In the genomic region with DNA sequence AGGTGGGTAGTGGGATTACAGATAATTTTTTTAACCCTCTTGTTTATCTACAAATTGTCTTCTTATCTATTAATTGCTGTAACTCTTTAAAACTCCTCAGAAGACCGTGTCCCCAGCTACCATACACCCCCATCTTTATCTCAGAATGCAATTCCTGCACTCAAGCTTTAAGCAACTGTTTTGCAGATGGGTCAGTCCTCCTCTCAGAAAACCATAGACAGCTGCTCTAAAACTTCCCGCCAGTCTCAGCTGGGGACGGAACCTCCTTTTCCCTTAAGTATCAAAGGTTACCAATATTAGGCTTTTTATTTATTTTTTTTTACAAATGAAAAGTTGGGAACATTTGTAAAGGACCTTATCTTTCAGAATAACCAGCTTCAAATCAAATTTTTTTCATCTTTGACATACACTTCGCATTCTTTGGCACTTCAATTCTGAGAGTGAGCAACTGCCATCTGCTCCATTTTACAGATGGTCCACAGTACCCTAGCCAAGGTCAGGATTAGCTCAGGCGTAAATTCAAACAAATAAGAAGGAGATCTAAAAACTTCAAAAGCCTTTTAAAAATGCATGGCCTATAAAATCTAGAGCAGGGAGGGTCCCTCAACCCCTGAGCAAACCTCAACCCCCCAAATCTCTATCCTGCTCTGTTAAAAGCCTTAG, we compare ENCODE assay signal across 8 cellular contexts. TPM values are rescaled to one million over a fixed set of nuclear protein-coding genes. Genes with fewer than 3 reads are reported as not detected.
A peak's percentile ranks its signal among the peaks of the same experiment; 100 is the strongest.
DNase-seq lines count a peak whose midpoint lies in the region; ATAC-seq and TF ChIP-seq lines count a peak whose summit lies in the region.

No MANE protein-coding gene starts in this region.

- H3K27ac ChIP-seq in CD8-positive, alpha-beta memory T cell (ENCODE audit: low read depth, low read length) = no peak overlapping the region
- H3K27ac ChIP-seq in OCI-LY3 (ENCODE audit: low read length) (peak overlapping the region; percentile 96), parathyroid adenoma (no peak overlapping the region)

- ATAC-seq in HG03108 (IDR thresholded peaks at IDR 0.05; ENCODE audit: unreplicated experiment) = no peak

- H3K4me1 ChIP-seq in CD8-positive, alpha-beta memory T cell (ENCODE audit: insufficient read depth, low read length) = peaks cover 11% of the 10 kb centered on the region
- H3K4me1 ChIP-seq in OCI-LY3 (ENCODE audit: low read length) = peaks cover 56% of the 10 kb centered on the region
- H3K4me1 ChIP-seq in parathyroid adenoma = no peaks in the 10 kb centered on the region

- H2AFZ ChIP-seq in OCI-LY3 (ENCODE audit: low read depth, low read length) = no peak overlapping the region
- H2AFZ ChIP-seq in parathyroid adenoma = peak overlapping the region; percentile 88

- peaks cover 34% of the 10 kb centered on the region for H3K27me3 ChIP-seq in CD8-positive, alpha-beta memory T cell (ENCODE audit: insufficient read depth, low read length, poor library complexity, severe bottlenecking)
- H3K27me3 ChIP-seq in OCI-LY3 (ENCODE audit: low read depth, low read length) (no peaks in the 10 kb centered on the region), parathyroid adenoma (ENCODE audit: control insufficient read depth, insufficient read depth, low read length) (no peaks in the 10 kb centered on the region)

- H3K36me3 Mint-ChIP-seq in CD8-positive, alpha-beta memory T cell = peaks cover 0 to 3% (median 0%) of the 10 kb centered on the region in 3 donors
- H3K36me3 Mint-ChIP-seq in endothelial cell (ENCODE audit: low read depth, unreplicated experiment) = no peaks in the 10 kb centered on the region

- H3K4me2 ChIP-seq in OCI-LY3 (ENCODE audit: low read length) (peak overlapping the region; percentile 90), parathyroid adenoma (ENCODE audit: low read length) (peak overlapping the region; percentile 99)

- H3K79me2 ChIP-seq in OCI-LY3 (ENCODE audit: low read length) = peaks cover 49% of the 10 kb centered on the region
- H3K79me2 ChIP-seq in parathyroid adenoma = no peaks in the 10 kb centered on the region

- H3K9ac ChIP-seq in OCI-LY3 (ENCODE audit: low read length) (peak overlapping the region; percentile 89), parathyroid adenoma (no peak overlapping the region)

- peaks cover 0 to 2% (median 0%) of the 10 kb centered on the region in 5 donors for H3K9me3 Mint-ChIP-seq in CD8-positive, alpha-beta memory T cell
- no peaks in the 10 kb centered on the region for H3K9me3 Mint-ChIP-seq in endothelial cell (ENCODE audit: unreplicated experiment)

- CTCF ChIA-PET in CD8-positive, alpha-beta memory T cell (lab: Charles Lee) = interaction anchor here (1.2 to 2.0 kb wide), 2 partner anchors 13 to 25 kb away, joined by 4 to 6 read pairs; a partner anchor contains a TSS

- POLR2A ChIA-PET in CD8-positive, alpha-beta memory T cell (lab: Charles Lee) = no interaction called here

- TF ChIP-seq CTCF in OCI-LY3 (IDR thresholded peaks at IDR 0.05; ENCODE audit: low read depth, low read length) = no peak
- no peak for TF ChIP-seq CTCF in endothelial cell (IDR thresholded peaks at IDR 0.05; ENCODE audit: unreplicated experiment)
- no peak for TF ChIP-seq CTCF in parathyroid adenoma (IDR thresholded peaks at IDR 0.05)

- H3K4me3 ChIP-seq in CD8-positive, alpha-beta memory T cell (ENCODE audit: low read length) = peak overlapping the region; percentile 57
- H3K4me3 ChIP-seq in OCI-LY3 (ENCODE audit: low read length) = peak overlapping the region; percentile 87
- H3K4me3 ChIP-seq in parathyroid adenoma (ENCODE audit: low read depth, low read length) = peak overlapping the region; percentile 62

- H3K4me1 Mint-ChIP-seq in CD8-positive, alpha-beta memory T cell = peaks cover 14 to 22% (median 22%) of the 10 kb centered on the region in 3 donors
- peaks cover 21% of the 10 kb centered on the region for H3K4me1 Mint-ChIP-seq in endothelial cell (ENCODE audit: unreplicated experiment)

- H3K9me3 ChIP-seq in CD8-positive, alpha-beta memory T cell (ENCODE audit: low read length) = no peaks in the 10 kb centered on the region
- H3K9me3 ChIP-seq in OCI-LY3 (ENCODE audit: insufficient read depth, low read length) (no peaks in the 10 kb centered on the region), parathyroid adenoma (ENCODE audit: control insufficient read depth, low read length) (no peaks in the 10 kb centered on the region)

- H3K36me3 ChIP-seq in CD8-positive, alpha-beta memory T cell (ENCODE audit: insufficient read depth, low read length) = no peaks in the 10 kb centered on the region
- H3K36me3 ChIP-seq in OCI-LY3 (replicated peaks; ENCODE audit: low read depth, low read length) (peaks cover 62% of the 10 kb centered on the region), parathyroid adenoma (ENCODE audit: control insufficient read depth, insufficient read depth, low read length) (no peaks in the 10 kb centered on the region)

- H3K27ac Mint-ChIP-seq in CD8-positive, alpha-beta memory T cell = peak overlapping the region in 1 of 8 donors; percentile 1
- no peak overlapping the region for H3K27ac Mint-ChIP-seq in endothelial cell (ENCODE audit: unreplicated experiment)

- peak overlapping the region; percentile 67 to 80 (median 73) for H3K4me3 Mint-ChIP-seq in CD8-positive, alpha-beta memory T cell
- peak overlapping the region; percentile 90 for H3K4me3 Mint-ChIP-seq in endothelial cell (ENCODE audit: unreplicated experiment)

- peaks cover 49% of the 10 kb centered on the region for H4K20me1 ChIP-seq in OCI-LY3 (ENCODE audit: insufficient read depth, low read length)

- H3K27me3 Mint-ChIP-seq in CD8-positive, alpha-beta memory T cell = peaks cover 58 to 80% of the 10 kb centered on the region in 2 donors
- peaks cover 20% of the 10 kb centered on the region for H3K27me3 Mint-ChIP-seq in endothelial cell (ENCODE audit: unreplicated experiment)

- no peak for DNase-seq in CD8-positive, alpha-beta memory T cell
- DNase-seq in endothelial cell (ENCODE audit: low spot score) = no peak
- no peak for DNase-seq in stimulated activated CD8-positive, alpha-beta memory T cell treated with anti-CD3 and anti-CD28 coated beads, Interleukin-4, amount 100 ng/mL, for 48 hours
- DNase-seq in occipital lobe (lab: John Stamatoyannopoulos, UW) = no peak
- no peak for DNase-seq in SKM-1 treated with dmso at 0.1 percent for 144 hours (lab: John Stamatoyannopoulos, UW; ENCODE audit: unreplicated experiment)

RNA-seq across cellular contexts. Expression of a gene that starts 1.2 kb away (rescaled TPM):
- 1 to 10 TPM; 1.9 to 2.4 TPM for total RNA-seq in CD8-positive, alpha-beta memory T cell
- polyA plus RNA-seq in CD8-positive, alpha-beta memory T cell = 0.43 TPM
- total RNA-seq in endothelial cell (ENCODE audit: unreplicated experiment) (3.5 TPM), occipital lobe (150 TPM)

Comparison
In these comparisons a context has a peak if more than half of its experiments do, and no peak if none do; other contexts are left out.
1. RNA of a gene that starts 1.2 kb away (total RNA-seq): 150 TPM in occipital lobe (single experiment); 3.5 TPM in endothelial cell (single experiment) and 1.9 to 2.4 TPM in CD8-positive, alpha-beta memory T cell; every median in the first group is over 10 times any median in the second.
2. Peak in every context shown above with its lines, with median percentiles within 50 percentile points of each other: H3K4me3 ChIP-seq.